21 cellular contexts compared by ENCODE assay signal in genomic region chr16:85423186-85423550, GRCh38.
DNase-seq lines count a peak whose midpoint lies in the region; ATAC-seq, FAIRE-seq and TF ChIP-seq lines count a peak whose summit lies in the region.
"Had no signal": no experiment of that assay in that cellular context is flagged by ENCODE, and none has a peak within 500 bp of the region (broad histone marks: within the 10 kb centered on the region; RNA-seq: fewer than 3 reads in every experiment).

No MANE protein-coding gene starts in this region.

- no peak for FAIRE-seq in GM19239 (lab: Jason Lieb, UNC)
- FAIRE-seq: G401.6, HTR-8/SVneo had no signal

- H3K79me2 ChIP-seq in DND-41 (ENCODE audit: insufficient read depth, low read length) = no peaks in the 10 kb centered on the region

- H2BK120ac ChIP-seq in neuronal stem cell (ENCODE audit: low read depth, low read length) = no peak overlapping the region

- H4K20me1 ChIP-seq in BLaER1 treated with 17β-estradiol and CSF1 and Interleukin-3, amounts not matched to agents 10 nM and 100 nM = peaks cover 0 to 14% (median 0%) of the 10 kb centered on the region in 11 experiments; a peak in 5 of 22 replicates
- H4K20me1 ChIP-seq in DND-41 (ENCODE audit: insufficient read depth, low read length) = no peaks in the 10 kb centered on the region

- peaks cover 0 to 12% (median 0%) of the 10 kb centered on the region in 11 experiments; a peak in 2 of 22 replicates for H3K27me3 ChIP-seq in BLaER1 treated with 17β-estradiol and CSF1 and Interleukin-3, amounts not matched to agents 10 nM and 100 nM
- H3K27me3 ChIP-seq in DND-41 (ENCODE audit: insufficient read depth, low read length, poor library complexity) (no peaks in the 10 kb centered on the region), neuronal stem cell (ENCODE audit: control insufficient read depth in 3 of 3, insufficient read depth in 3 of 3, low read depth in 1 of 3, low read length in 3 of 3) (peaks cover 0 to 9% (median 2%) of the 10 kb centered on the region in 3 experiments)
- H3K27me3 ChIP-seq: adrenal gland, cardiac muscle cell, left lung had no signal

- H2AK5ac ChIP-seq in neuronal stem cell (ENCODE audit: low read depth, low read length) = peak overlapping the region; percentile 82

- no peak overlapping the region for H2BK12ac ChIP-seq in neuronal stem cell (ENCODE audit: low read length)

- H3K18ac ChIP-seq in neuronal stem cell (ENCODE audit: low read length) = peak overlapping the region; percentile 50

- no peak overlapping the region for H2BK15ac ChIP-seq in neuronal stem cell (ENCODE audit: low read length)

- intact Hi-C loops in cardiac septum (cut with DNase I) = loop anchor here (5.0 kb wide), 1 partner anchor 134 kb away; no protein-coding TSS in a partner anchor

- peak overlapping the region; percentile 52 for H3K23ac ChIP-seq in neuronal stem cell (ENCODE audit: low read depth, low read length, poor library complexity)

- H3K27ac ChIP-seq in BLaER1 treated with 17β-estradiol and CSF1 and Interleukin-3, amounts not matched to agents 10 nM and 100 nM = no peak overlapping the region
- H3K27ac ChIP-seq in DND-41 (ENCODE audit: low read length) (no peak overlapping the region), neuronal stem cell (replicated peaks; ENCODE audit: low read length) (no peak overlapping the region)
- H3K27ac ChIP-seq: adrenal gland, cardiac muscle cell, esophagus squamous epithelium, left lung had no signal

- H3K4me3 ChIP-seq in BLaER1 treated with 17β-estradiol and CSF1 and Interleukin-3, amounts not matched to agents 10 nM and 100 nM = no peak overlapping the region
- H3K4me3 ChIP-seq in DND-41 (ENCODE audit: low read depth in 1 of 2, low read length in 2 of 2) (no peak overlapping the region), neuronal stem cell (ENCODE audit: low read length in 2 of 2) (no peak overlapping the region)
- H3K4me3 ChIP-seq: adrenal gland, cardiac muscle cell, esophagus squamous epithelium, GM23338, left lung had no signal

- no peak overlapping the region for H3K4ac ChIP-seq in neuronal stem cell (ENCODE audit: low read length)

- H2AFZ ChIP-seq in DND-41 (ENCODE audit: low read depth, low read length) = no peak overlapping the region
- no peak overlapping the region for H2AFZ ChIP-seq in neuronal stem cell (ENCODE audit: low read length)
- H2AFZ ChIP-seq: GM23338 had no signal

- no peaks in the 10 kb centered on the region for H3K9me3 ChIP-seq in BLaER1 treated with 17β-estradiol and CSF1 and Interleukin-3, amounts not matched to agents 10 nM and 100 nM (replicated peaks in 1 of 11)
- H3K9me3 ChIP-seq in DND-41 (ENCODE audit: insufficient read depth, low read length, severe bottlenecking) (no peaks in the 10 kb centered on the region), neuronal stem cell (replicated peaks in 1 of 2; ENCODE audit: control insufficient read depth in 2 of 2, insufficient read depth in 1 of 2, low read depth in 1 of 2, low read length in 2 of 2) (no peaks in the 10 kb centered on the region)
- H3K9me3 ChIP-seq: adrenal gland, esophagus squamous epithelium, left lung had no signal

- DNase-seq in DND-41 = peak; percentile 4
- peak; percentile 65 for DNase-seq in cardiac septum (ENCODE audit: low spot score)
- DNase-seq in neuronal stem cell (ENCODE audit: low spot score) = no peak
- no peak for DNase-seq in COLO829 (ENCODE audit: low spot score)
- DNase-seq in GM19239 (ENCODE audit: insufficient read length, low spot score) = no peak
- DNase-seq: adrenal gland; effector CD4-positive, alpha-beta T cell; esophagus squamous epithelium; NCI-H1092; NCI-H524 treated with DMSO at 0.1 percent for 48 hours; stimulated activated CD4-positive, alpha-beta T cell treated with anti-CD3 and anti-CD28 coated beads, Interleukin-1b, Interleukin-23, amount 100 ng/mL, for 48 hours; stimulated activated naive CD8-positive, alpha-beta T cell treated with anti-CD3 and anti-CD28 coated beads, Interleukin-15, Interleukin-2, amounts not matched to agents 100 U/mL and 50 U/mL, for 24 hours; trophoblast cell had no signal

- H3K9ac ChIP-seq in BLaER1 treated with 17β-estradiol and CSF1 and Interleukin-3, amounts not matched to agents 10 nM and 100 nM = no peak overlapping the region
- H3K9ac ChIP-seq in DND-41 (ENCODE audit: low read depth, low read length) = no peak overlapping the region
- H3K9ac ChIP-seq in neuronal stem cell (ENCODE audit: low read depth, low read length, poor library complexity) = no peak overlapping the region

- WGBS in neuronal stem cell (ENCODE audit: extremely low coverage in 2 of 2, insufficient read length in 2 of 2, insufficient replicate concordance in 1 of 2), 2 donors = no CpG with 5 or more reads among the region's 9 CpGs

- ATAC-seq in DND-41 (ENCODE audit: insufficient read depth, low read depth) (no peak), HG02759 (IDR thresholded peaks at IDR 0.05; ENCODE audit: unreplicated experiment) (no peak)
- ATAC-seq: activated CD8-positive, alpha-beta T cell treated with anti-CD3 and anti-CD28 coated beads for 36 hours; stimulated activated naive CD8-positive, alpha-beta T cell treated with anti-CD3 and anti-CD28 coated beads, Interleukin-15, Interleukin-2, amounts not matched to agents 100 U/mL and 50 U/mL, for 24 hours had no signal

- no peak overlapping the region for H2BK5ac ChIP-seq in neuronal stem cell (ENCODE audit: low read length)

- peak overlapping the region in 6 of 11 experiments; percentile 22 to 59 (median 37); a peak in 9 of 22 replicates for H3K4me2 ChIP-seq in BLaER1 treated with 17β-estradiol and CSF1 and Interleukin-3, amounts not matched to agents 10 nM and 100 nM
- H3K4me2 ChIP-seq in DND-41 (ENCODE audit: insufficient read depth, low read length) (no peak overlapping the region), neuronal stem cell (ENCODE audit: insufficient read depth, low read length, poor library complexity, severe bottlenecking) (no peak overlapping the region)
- H3K4me2 ChIP-seq: GM23338 had no signal

- H3K4me1 ChIP-seq in BLaER1 treated with 17β-estradiol and CSF1 and Interleukin-3, amounts not matched to agents 10 nM and 100 nM = peaks cover 0 to 83% (median 57%) of the 10 kb centered on the region in 10 experiments; a peak in 17 of 20 replicates
- H3K4me1 ChIP-seq in DND-41 (ENCODE audit: insufficient read depth, low read length) (no peaks in the 10 kb centered on the region), neuronal stem cell (ENCODE audit: control insufficient read depth in 2 of 2, insufficient read depth in 1 of 2, low read depth in 1 of 2, low read length in 2 of 2) (peaks cover 8 to 31% of the 10 kb centered on the region in 2 donors)
- H3K4me1 ChIP-seq: adrenal gland had no signal

- H3K36me3 ChIP-seq in BLaER1 treated with 17β-estradiol and CSF1 and Interleukin-3, amounts not matched to agents 10 nM and 100 nM = no peaks in the 10 kb centered on the region
- H3K36me3 ChIP-seq in DND-41 (ENCODE audit: insufficient read depth, low read length) (no peaks in the 10 kb centered on the region), neuronal stem cell (replicated peaks in 1 of 2; ENCODE audit: control insufficient read depth in 2 of 2, insufficient read depth in 2 of 2, low read length in 2 of 2) (no peaks in the 10 kb centered on the region)
- H3K36me3 ChIP-seq: adrenal gland, cardiac muscle cell, esophagus squamous epithelium, left lung had no signal

- H3K79me1 ChIP-seq in neuronal stem cell (ENCODE audit: low read depth, low read length) = no peaks in the 10 kb centered on the region

- no peak overlapping the region for H3K14ac ChIP-seq in neuronal stem cell (ENCODE audit: low read length)

- no peak overlapping the region for H4K91ac ChIP-seq in neuronal stem cell (ENCODE audit: low read depth, low read length, poor library complexity)

- H4K8ac ChIP-seq in neuronal stem cell (ENCODE audit: low read depth, low read length) = no peak overlapping the region

- no peak for TF ChIP-seq CTCF in DND-41 (IDR thresholded peaks at IDR 0.05; ENCODE audit: borderline replicate concordance, extremely low read depth, low read length, poor library complexity, severe bottlenecking)

Comparison
In these comparisons a context has a peak if more than half of its experiments do, and no peak if none do; other contexts are left out.
1. H3K4me2 ChIP-seq: peak in BLaER1 treated with 17β-estradiol and CSF1 and Interleukin-3, amounts not matched to agents 10 nM and 100 nM (6 of 11); none in DND-41 (single experiment) and neuronal stem cell (single experiment).
2. DNase-seq: peak in DND-41 (single experiment) and cardiac septum (single experiment); none in neuronal stem cell (single experiment), COLO829 (single experiment) and GM19239 (single experiment).